ENCODE assay signal across 9 cellular contexts in genomic region chr13:114118086-114118762, GRCh38. TPM values are rescaled to one million over a fixed set of nuclear protein-coding genes. Genes with fewer than 3 reads are reported as not detected.
A peak's percentile ranks its signal among the peaks of the same experiment; 100 is the strongest.
DNase-seq lines count a peak whose midpoint lies in the region; ATAC-seq and TF ChIP-seq lines count a peak whose summit lies in the region.
"Had no signal": no experiment of that assay in that cellular context is flagged by ENCODE, and none has a peak within 500 bp of the region (broad histone marks: within the 10 kb centered on the region; RNA-seq: fewer than 3 reads in every experiment).

No MANE protein-coding gene starts in this region.

- H3K36me3 ChIP-seq in sigmoid colon, result no peaks in the 10 kb centered on the region

- CTCF ChIA-PET in RWPE1 (lab: Yijun Ruan, JAX), result interaction anchor here (0.6 kb wide), 1 partner anchor 26 kb away, joined by 3 read pairs; no protein-coding TSS in a partner anchor

- no peaks in the 10 kb centered on the region for H3K27me3 ChIP-seq in sigmoid colon

- intact Hi-C loops in sigmoid colon (cut with DNase I), result no loop called here

- POLR2A ChIA-PET in RWPE1 (lab: Yijun Ruan, JAX; ENCODE audit: low non-redundant PET), result no interaction called here

- H3K27ac ChIP-seq in RWPE1 (peak overlapping the region; percentile 98), sigmoid colon (peak overlapping the region; percentile 67 to 81 (median 75))

- 31 to 53% methylated on average over 11 of the region's 11 CpGs for WGBS in sigmoid colon, 2 donors

- TF ChIP-seq POLR2A in sigmoid colon (IDR thresholded peaks at IDR 0.05), result no peak

- H3K4me1 ChIP-seq in sigmoid colon, result peaks cover 0 to 34% (median 20%) of the 10 kb centered on the region in 4 donors

- H3K9me3 ChIP-seq in sigmoid colon, result no peaks in the 10 kb centered on the region

- no peak for TF ChIP-seq EP300 in sigmoid colon (IDR thresholded peaks at IDR 0.05)

- ATAC-seq in GM18511 (IDR thresholded peaks at IDR 0.05; ENCODE audit: unreplicated experiment) (no peak), GM19328 (IDR thresholded peaks at IDR 0.05; ENCODE audit: unreplicated experiment) (no peak)

- TF ChIP-seq CTCF in RWPE1 (conservative IDR thresholded peaks at IDR 0.05; ENCODE audit: low read depth) (no peak), foreskin fibroblast (IDR thresholded peaks at IDR 0.05; ENCODE audit: low read depth, low read length) (no peak), sigmoid colon (IDR thresholded peaks at IDR 0.05) (no peak)

- peak overlapping the region; percentile 6 to 15 for H3K4me3 ChIP-seq in foreskin fibroblast (ENCODE audit: low read depth in 1 of 2, low read length in 2 of 2)
- no peak overlapping the region for H3K4me3 ChIP-seq in sigmoid colon

- DNase-seq in EH (ENCODE audit: low read depth), result peak; percentile 86
- DNase-seq in RWPE1 (ENCODE audit: low spot score), result no peak
- peak; percentile 44 to 57 for DNase-seq in foreskin fibroblast
- DNase-seq in sigmoid colon, result peak; percentile 48
- no peak for DNase-seq in GM19238 (ENCODE audit: insufficient read length, low spot score)
- no peak for DNase-seq in DMS 273 treated with DMSO at 0.1 percent for 48 hours (lab: John Stamatoyannopoulos, UW)
- DNase-seq: stimulated activated CD4-positive, alpha-beta T cell treated with anti-CD3 and anti-CD28 coated beads, Interleukin-12 subunit alpha, Interleukin-12 subunit beta, amount 100 ng/mL, for 4 hours had no signal

RNA-seq across cellular contexts. Expression of gene RASA3, which starts 14.2 kb away (rescaled TPM):
- total RNA-seq in sigmoid colon, result 10 to 100 TPM; 15.0 to 22.4 (median 17.8) TPM
- 10 to 100 TPM in 1 of 3 donors, 1 to 10 TPM in 2; 4.2 to 16.9 (median 5.4) TPM for polyA plus RNA-seq in sigmoid colon

Comparison
In these comparisons a context has a peak if more than half of its experiments do, and no peak if none do; other contexts are left out.
1. DNase-seq: peak in EH (single experiment), foreskin fibroblast (2 of 2) and sigmoid colon (single experiment); none in RWPE1 (single experiment), GM19238 (single experiment) and DMS 273 treated with DMSO at 0.1 percent for 48 hours (single experiment).
2. H3K4me3 ChIP-seq: peak in foreskin fibroblast (2 of 2); none in sigmoid colon (0 of 4).